Comparison of ENCODE assay signal across 29 cellular contexts in genomic region chr4:89044147-89044900, GRCh38.
"Had no signal": no experiment of that assay in that cellular context is flagged by ENCODE, and none has a peak within 500 bp of the region (broad histone marks: within the 10 kb centered on the region; RNA-seq: fewer than 3 reads in every experiment).

No MANE protein-coding gene starts in this region.

- H3K27me3 Mint-ChIP-seq: activated naive CD4-positive, alpha-beta T cell treated with anti-CD3 and anti-CD28 coated beads, Interleukin-2, amount 10 ng/mL, durations not matched to agents 7 days and 5 days; dendritic cell treated with granulocyte-macrophage colony-stimulating factor and Interleukin-4, amounts not matched to agents 40 ng/mL and 50 ng/mL, for 4 days had no signal

- FAIRE-seq: astrocyte, bronchial epithelial cell, frontal cortex had no signal

- H3K4me3 Mint-ChIP-seq: activated CD4-positive, alpha-beta memory T cell treated with anti-CD3 and anti-CD28 coated beads, Interleukin-2, amount 10 ng/mL, durations not matched to agents 7 days and 5 days; activated CD4-positive, alpha-beta T cell treated with anti-CD3 and anti-CD28 coated beads, Interleukin-2, amount 10 ng/mL, durations not matched to agents 7 days and 5 days; activated naive CD4-positive, alpha-beta T cell treated with anti-CD3 and anti-CD28 coated beads, Interleukin-2, amount 10 ng/mL, durations not matched to agents 7 days and 5 days; activated naive CD8-positive, alpha-beta T cell treated with anti-CD3 and anti-CD28 coated beads, Interleukin-2, amount 10 ng/mL, durations not matched to agents 7 days and 5 days; activated T-cell treated with anti-CD3 and anti-CD28 coated beads, Interleukin-2, amount 50 U/mL, for 24 hours; activated T-cell treated with anti-CD3 and anti-CD28 coated beads, Interleukin-2, amount 50 U/mL, for 72 hours; central memory CD8-positive, alpha-beta T cell; dendritic cell treated with granulocyte-macrophage colony-stimulating factor and Interleukin-4, amounts not matched to agents 40 ng/mL and 50 ng/mL, for 4 days; endodermal cell had no signal

- H3K27ac ChIP-seq: brain microvascular endothelial cell, coronary artery, dorsolateral prefrontal cortex had no signal

- H3K4me1 Mint-ChIP-seq: activated CD4-positive, alpha-beta memory T cell treated with anti-CD3 and anti-CD28 coated beads, Interleukin-2, amount 10 ng/mL, durations not matched to agents 7 days and 5 days; activated CD4-positive, alpha-beta T cell treated with anti-CD3 and anti-CD28 coated beads, Interleukin-2, amount 10 ng/mL, durations not matched to agents 7 days and 5 days; activated naive CD4-positive, alpha-beta T cell treated with anti-CD3 and anti-CD28 coated beads, Interleukin-2, amount 10 ng/mL, durations not matched to agents 7 days and 5 days; activated naive CD8-positive, alpha-beta T cell treated with anti-CD3 and anti-CD28 coated beads, Interleukin-2, amount 10 ng/mL, durations not matched to agents 7 days and 5 days; central memory CD8-positive, alpha-beta T cell; endodermal cell had no signal

- H3K9me3 Mint-ChIP-seq: activated CD4-positive, alpha-beta memory T cell treated with anti-CD3 and anti-CD28 coated beads, Interleukin-2, amount 10 ng/mL, durations not matched to agents 7 days and 5 days; activated CD4-positive, alpha-beta T cell treated with anti-CD3 and anti-CD28 coated beads, Interleukin-2, amount 10 ng/mL, durations not matched to agents 7 days and 5 days; activated naive CD4-positive, alpha-beta T cell treated with anti-CD3 and anti-CD28 coated beads, Interleukin-2, amount 50 U/mL, for 72 hours; activated T-cell treated with anti-CD3 and anti-CD28 coated beads, Interleukin-2, amount 50 U/mL, for 24 hours; activated T-cell treated with anti-CD3 and anti-CD28 coated beads, Interleukin-2, amount 50 U/mL, for 72 hours; central memory CD8-positive, alpha-beta T cell; dendritic cell treated with granulocyte-macrophage colony-stimulating factor and Interleukin-4, amounts not matched to agents 40 ng/mL and 50 ng/mL, for 4 days; endodermal cell had no signal

- H3K36me3 Mint-ChIP-seq: activated naive CD4-positive, alpha-beta T cell treated with anti-CD3 and anti-CD28 coated beads, Interleukin-2, amount 10 ng/mL, durations not matched to agents 7 days and 5 days; activated naive CD4-positive, alpha-beta T cell treated with anti-CD3 and anti-CD28 coated beads, Interleukin-2, amount 50 U/mL, for 72 hours; activated naive CD8-positive, alpha-beta T cell treated with anti-CD3 and anti-CD28 coated beads, Interleukin-2, amount 10 ng/mL, durations not matched to agents 7 days and 5 days had no signal

- H3K4me3 ChIP-seq: coronary artery, dorsolateral prefrontal cortex had no signal

- ATAC-seq: activated naive CD4-positive, alpha-beta T cell treated with anti-CD3 and anti-CD28 coated beads, Interleukin-2, amount 50 U/mL, for 72 hours; activated T-cell treated with anti-CD3 and anti-CD28 coated beads, Interleukin-2, amount 50 U/mL, for 72 hours; esophagus mucosa had no signal

- DNase-seq: activated CD4-positive, alpha-beta memory T cell treated with anti-CD3 and anti-CD28 coated beads, Interleukin-2, amount 10 ng/mL, durations not matched to agents 7 days and 5 days; activated CD4-positive, alpha-beta T cell treated with anti-CD3 and anti-CD28 coated beads for 4 hours; activated CD4-positive, alpha-beta T cell treated with anti-CD3 and anti-CD28 coated beads, Interleukin-2, amount 10 ng/mL, durations not matched to agents 7 days and 5 days; activated CD4-positive, alpha-beta T cell treated with anti-CD3 and anti-CD28 coated beads, Interleukin-2, amount 50 U/mL, for 4 hours; activated CD4-positive, CD25-positive, alpha-beta regulatory T cell; activated CD4-positive, CD25-positive, alpha-beta regulatory T cell treated with anti-CD3 and anti-CD28 coated beads, Interleukin-2, amount 50 U/mL, for 72 hours; activated CD8-positive, alpha-beta memory T cell treated with anti-CD3 and anti-CD28 coated beads, Interleukin-2, amount 50 U/mL, for 48 hours; activated gamma-delta T cell; activated naive CD4-positive, alpha-beta T cell; activated naive CD4-positive, alpha-beta T cell treated with anti-CD3 and anti-CD28 coated beads, Interleukin-2, amount 10 ng/mL, durations not matched to agents 7 days and 5 days; activated naive CD8-positive, alpha-beta T cell treated with anti-CD3 and anti-CD28 coated beads, Interleukin-2, amount 10 ng/mL, durations not matched to agents 7 days and 5 days; activated T-cell treated with anti-CD3 and anti-CD28 coated beads for 4 hours; activated T-cell treated with anti-CD3 and anti-CD28 coated beads, Interleukin-2, amount 50 U/mL, for 24 hours; activated T-cell treated with anti-CD3 and anti-CD28 coated beads, Interleukin-2, amount 50 U/mL, for 72 hours; brain microvascular endothelial cell; dorsolateral prefrontal cortex; effector memory CD4-positive, alpha-beta T cell; endodermal cell; foreskin fibroblast; head of caudate nucleus; T-helper 2 cell had no signal

- H3K27me3 ChIP-seq: brain microvascular endothelial cell, dorsolateral prefrontal cortex had no signal

- H3K27ac Mint-ChIP-seq: activated CD4-positive, alpha-beta memory T cell treated with anti-CD3 and anti-CD28 coated beads, Interleukin-2, amount 10 ng/mL, durations not matched to agents 7 days and 5 days; activated CD4-positive, alpha-beta T cell treated with anti-CD3 and anti-CD28 coated beads, Interleukin-2, amount 10 ng/mL, durations not matched to agents 7 days and 5 days; activated naive CD4-positive, alpha-beta T cell treated with anti-CD3 and anti-CD28 coated beads, Interleukin-2, amount 10 ng/mL, durations not matched to agents 7 days and 5 days; activated naive CD4-positive, alpha-beta T cell treated with anti-CD3 and anti-CD28 coated beads, Interleukin-2, amount 50 U/mL, for 72 hours; activated naive CD8-positive, alpha-beta T cell treated with anti-CD3 and anti-CD28 coated beads, Interleukin-2, amount 10 ng/mL, durations not matched to agents 7 days and 5 days; activated T-cell treated with anti-CD3 and anti-CD28 coated beads, Interleukin-2, amount 50 U/mL, for 24 hours; activated T-cell treated with anti-CD3 and anti-CD28 coated beads, Interleukin-2, amount 50 U/mL, for 72 hours; dendritic cell treated with granulocyte-macrophage colony-stimulating factor and Interleukin-4, amounts not matched to agents 40 ng/mL and 50 ng/mL, for 4 days; endodermal cell had no signal

- H3K36me3 ChIP-seq: brain microvascular endothelial cell had no signal
